In the genomic region with DNA sequence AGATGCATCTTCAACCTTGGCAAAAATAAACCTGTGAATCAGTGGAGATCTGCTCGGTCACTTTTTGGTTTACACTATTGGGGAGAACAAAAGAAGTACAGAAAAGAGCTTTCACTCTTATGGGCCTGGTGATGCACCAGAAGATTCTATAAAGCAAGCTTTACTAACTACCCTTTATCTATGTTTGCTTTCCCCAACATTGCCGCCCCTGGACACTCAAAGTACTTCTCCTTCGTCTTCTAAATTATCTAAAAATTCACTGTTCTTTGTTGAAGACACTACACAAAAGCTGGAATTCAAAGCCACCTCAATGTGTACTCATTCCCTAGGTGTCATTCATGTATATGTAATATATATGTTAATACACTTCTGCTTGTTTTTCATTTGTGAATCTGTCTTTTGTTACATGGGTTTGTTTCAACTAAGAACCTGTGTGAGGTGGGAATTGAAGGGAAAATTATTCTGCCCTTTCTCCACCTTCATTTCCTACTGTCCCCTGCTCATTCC, we compare ENCODE assay signal across 21 cellular contexts.
"Had no signal": no experiment of that assay in that cellular context is flagged by ENCODE, and none has a peak within 500 bp of the region (broad histone marks: within the 10 kb centered on the region; RNA-seq: fewer than 3 reads in every experiment).

No MANE protein-coding gene starts in this region.

- DNase-seq: activated CD4-positive, alpha-beta T cell treated with anti-CD3 and anti-CD28 coated beads, Interleukin-2, amount 10 ng/mL, durations not matched to agents 7 days and 5 days; activated CD8-positive, alpha-beta T cell treated with anti-CD3 and anti-CD28 coated beads, Interleukin-2, amount 10 ng/mL, durations not matched to agents 7 days and 5 days; activated effector memory CD4-positive, alpha-beta T cell treated with anti-CD3 and anti-CD28 coated beads, Interleukin-2, amount 50 U/mL, for 16 hours; activated naive CD8-positive, alpha-beta T cell treated with anti-CD3 and anti-CD28 coated beads, Interleukin-2, amount 10 ng/mL, durations not matched to agents 7 days and 5 days; activated T-cell treated with anti-CD3 and anti-CD28 coated beads, Interleukin-2, amount 50 U/mL, for 24 hours; amygdala; dorsolateral prefrontal cortex; foreskin fibroblast; mesenchymal stem cell; mucosa of descending colon; naive B cell; psoas muscle; right cardiac atrium; stimulated activated CD4-positive, alpha-beta T cell treated with anti-CD3 and anti-CD28 coated beads, Interleukin-15, amount 100 ng/mL, for 24 hours; stimulated activated CD4-positive, alpha-beta T cell treated with anti-CD3 and anti-CD28 coated beads, Interleukin-2, amount 100 ng/mL, for 48 hours; testis; upper lobe of left lung had no signal

- H3K27me3 ChIP-seq: testis had no signal

- ATAC-seq: activated CD8-positive, alpha-beta T cell treated with anti-CD3 and anti-CD28 coated beads, Interleukin-2, amount 10 ng/mL, durations not matched to agents 7 days and 5 days; mucosa of descending colon; psoas muscle; right cardiac atrium had no signal

- H3K4me3 Mint-ChIP-seq: activated CD4-positive, alpha-beta T cell treated with anti-CD3 and anti-CD28 coated beads, Interleukin-2, amount 10 ng/mL, durations not matched to agents 7 days and 5 days; activated CD8-positive, alpha-beta T cell treated with anti-CD3 and anti-CD28 coated beads, Interleukin-2, amount 10 ng/mL, durations not matched to agents 7 days and 5 days; activated naive CD8-positive, alpha-beta T cell treated with anti-CD3 and anti-CD28 coated beads, Interleukin-2, amount 10 ng/mL, durations not matched to agents 7 days and 5 days; activated T-cell treated with anti-CD3 and anti-CD28 coated beads, Interleukin-2, amount 50 U/mL, for 24 hours; T-helper 1 cell treated with Interleukin-12 subunit alpha and Interleukin-12 subunit beta and Interleukin-4 antibody, amounts not matched to agents 30 μg/mL and 1 μg/mL, for 36 hours had no signal

- H3K9me3 Mint-ChIP-seq: activated CD4-positive, alpha-beta T cell treated with anti-CD3 and anti-CD28 coated beads, Interleukin-2, amount 10 ng/mL, durations not matched to agents 7 days and 5 days; activated naive CD8-positive, alpha-beta T cell treated with anti-CD3 and anti-CD28 coated beads, Interleukin-2, amount 10 ng/mL, durations not matched to agents 7 days and 5 days; activated T-cell treated with anti-CD3 and anti-CD28 coated beads, Interleukin-2, amount 50 U/mL, for 24 hours; T-helper 1 cell treated with Interleukin-12 subunit alpha and Interleukin-12 subunit beta and Interleukin-4 antibody, amounts not matched to agents 30 μg/mL and 1 μg/mL, for 36 hours had no signal

- H3K9me3 ChIP-seq: mucosa of descending colon, psoas muscle, testis, upper lobe of left lung had no signal

- H3K36me3 ChIP-seq: upper lobe of left lung had no signal

- H3K4me3 ChIP-seq: dorsolateral prefrontal cortex, mucosa of descending colon, psoas muscle, skin epidermis, testis, upper lobe of left lung had no signal

- H3K4me1 ChIP-seq: psoas muscle had no signal

- H3K36me3 Mint-ChIP-seq: activated naive CD8-positive, alpha-beta T cell treated with anti-CD3 and anti-CD28 coated beads, Interleukin-2, amount 10 ng/mL, durations not matched to agents 7 days and 5 days; naive B cell had no signal

- H3K27me3 Mint-ChIP-seq: activated CD4-positive, alpha-beta T cell treated with anti-CD3 and anti-CD28 coated beads, Interleukin-2, amount 10 ng/mL, durations not matched to agents 7 days and 5 days; activated naive CD8-positive, alpha-beta T cell treated with anti-CD3 and anti-CD28 coated beads, Interleukin-2, amount 10 ng/mL, durations not matched to agents 7 days and 5 days; activated T-cell treated with anti-CD3 and anti-CD28 coated beads, Interleukin-2, amount 50 U/mL, for 24 hours; naive B cell had no signal

- H3K27ac ChIP-seq: dorsolateral prefrontal cortex, epithelial cell of prostate, psoas muscle, skin epidermis, testis, upper lobe of left lung had no signal

- H3K27ac Mint-ChIP-seq: activated CD4-positive, alpha-beta T cell treated with anti-CD3 and anti-CD28 coated beads, Interleukin-2, amount 10 ng/mL, durations not matched to agents 7 days and 5 days; activated CD8-positive, alpha-beta T cell treated with anti-CD3 and anti-CD28 coated beads, Interleukin-2, amount 10 ng/mL, durations not matched to agents 7 days and 5 days; activated naive CD8-positive, alpha-beta T cell treated with anti-CD3 and anti-CD28 coated beads, Interleukin-2, amount 10 ng/mL, durations not matched to agents 7 days and 5 days; activated T-cell treated with anti-CD3 and anti-CD28 coated beads, Interleukin-2, amount 50 U/mL, for 24 hours; T-helper 1 cell treated with Interleukin-12 subunit alpha and Interleukin-12 subunit beta and Interleukin-4 antibody, amounts not matched to agents 30 μg/mL and 1 μg/mL, for 36 hours had no signal

- FAIRE-seq: TTC549 had no signal
